In the genomic region with DNA sequence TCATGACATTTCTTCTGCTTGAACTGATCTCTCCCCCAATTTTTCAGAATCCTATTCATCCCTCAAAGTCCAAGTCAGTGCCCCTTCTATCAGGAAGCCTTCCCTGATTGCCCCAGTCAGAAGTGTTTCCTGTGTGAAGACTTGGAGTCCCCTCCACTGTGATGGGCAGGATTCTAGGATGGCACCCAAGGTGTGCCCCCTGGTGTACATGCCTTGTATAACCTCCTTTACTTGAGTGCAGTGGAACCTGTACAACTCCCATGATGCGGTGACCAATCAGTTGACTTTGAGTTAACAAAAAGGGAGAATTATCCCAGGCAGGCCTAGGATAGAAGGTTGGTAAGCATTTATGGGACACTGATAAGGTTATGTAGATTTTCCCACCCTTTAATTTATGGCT, we compare ENCODE assay signal across 15 cellular contexts. TPM values are rescaled to one million over a fixed set of nuclear protein-coding genes. Genes with fewer than 3 reads are reported as not detected.
DNase-seq lines count a peak whose midpoint lies in the region; ATAC-seq, FAIRE-seq and TF ChIP-seq lines count a peak whose summit lies in the region.
"Had no signal": no experiment of that assay in that cellular context is flagged by ENCODE, and none has a peak within 500 bp of the region (broad histone marks: within the 10 kb centered on the region; RNA-seq: fewer than 3 reads in every experiment).

No MANE protein-coding gene starts in this region.

- H3K9me3 Mint-ChIP-seq in activated CD8-positive, alpha-beta memory T cell treated with anti-CD3 and anti-CD28 coated beads, Interleukin-2, amount 10 ng/mL, durations not matched to agents 7 days and 5 days (ENCODE audit: low read depth): peaks cover 3% of the 10 kb centered on the region

- H2AFZ ChIP-seq in PC-9 (no peak overlapping the region), hepatocyte (no peak overlapping the region)

- H3K27me3 ChIP-seq in PC-9 (ENCODE audit: insufficient read depth, low read depth) (0 out of 2 replicates have a peak, but pooled peaks cover under 1% of the 10 kb centered on the region), hepatocyte (no peaks in the 10 kb centered on the region)
- H3K27me3 ChIP-seq: thyroid gland had no signal

- no peaks in the 10 kb centered on the region for H3K4me1 Mint-ChIP-seq in activated CD8-positive, alpha-beta memory T cell treated with anti-CD3 and anti-CD28 coated beads, Interleukin-2, amount 10 ng/mL, durations not matched to agents 7 days and 5 days
- H3K4me1 Mint-ChIP-seq: CD4-positive, CD25-positive, alpha-beta regulatory T cell had no signal

- DNase-seq in GM19239 (ENCODE audit: insufficient read length, low spot score) (peak; percentile 20), PC-9 (no peak), hepatocyte (ENCODE audit: low spot score) (no peak), DMS114 treated with DMSO at 0.1 percent for 48 hours (lab: John Stamatoyannopoulos, UW; ENCODE audit: unreplicated experiment) (no peak), D341Med (ENCODE audit: low spot score) (no peak)
- no peak for DNase-seq in activated CD8-positive, alpha-beta memory T cell treated with anti-CD3 and anti-CD28 coated beads, Interleukin-2, amount 10 ng/mL, durations not matched to agents 7 days and 5 days
- DNase-seq: effector CD8-positive, alpha-beta T cell; NCI-H2029; retina; thyroid gland had no signal

- H3F3A ChIP-seq in PC-9 (ENCODE audit: insufficient read depth, low read depth): no peaks in the 10 kb centered on the region

- no peaks in the 10 kb centered on the region for H3K36me3 Mint-ChIP-seq in activated CD8-positive, alpha-beta memory T cell treated with anti-CD3 and anti-CD28 coated beads, Interleukin-2, amount 10 ng/mL, durations not matched to agents 7 days and 5 days

- no peak overlapping the region for H3K4me3 Mint-ChIP-seq in activated CD8-positive, alpha-beta memory T cell treated with anti-CD3 and anti-CD28 coated beads, Interleukin-2, amount 10 ng/mL, durations not matched to agents 7 days and 5 days
- H3K4me3 Mint-ChIP-seq: CD4-positive, CD25-positive, alpha-beta regulatory T cell had no signal

- no peaks in the 10 kb centered on the region for H3K36me3 ChIP-seq in PC-9 (ENCODE audit: low read depth)
- H3K36me3 ChIP-seq in hepatocyte (replicated peaks; ENCODE audit: insufficient read depth, low read depth): no peaks in the 10 kb centered on the region
- H3K36me3 ChIP-seq: thyroid gland had no signal

- no peaks in the 10 kb centered on the region for H3K79me2 ChIP-seq in PC-9 (ENCODE audit: low read depth)
- H3K79me2 ChIP-seq in hepatocyte: no peaks in the 10 kb centered on the region

- TF ChIP-seq CTCF in C4-2B (conservative IDR thresholded peaks at IDR 0.05): peak; percentile 30
- TF ChIP-seq CTCF in PC-9 (conservative IDR thresholded peaks at IDR 0.05): 0 out of 2 replicates have a peak, but pooled peaks have one; percentile 14
- TF ChIP-seq CTCF in hepatocyte (IDR thresholded peaks at IDR 0.05; ENCODE audit: poor library complexity): peak; percentile 6

- POLR2A ChIA-PET in PC-9 (lab: Charles Lee; ENCODE audit: unreplicated experiment): no interaction called here

- H3K27ac Mint-ChIP-seq in activated CD8-positive, alpha-beta memory T cell treated with anti-CD3 and anti-CD28 coated beads, Interleukin-2, amount 10 ng/mL, durations not matched to agents 7 days and 5 days: no peak overlapping the region
- H3K27ac Mint-ChIP-seq: CD4-positive, CD25-positive, alpha-beta regulatory T cell had no signal

- no peak overlapping the region for H3K4me3 ChIP-seq in PC-9
- H3K4me3 ChIP-seq in hepatocyte: no peak overlapping the region
- H3K4me3 ChIP-seq: thyroid gland had no signal

- H4K20me1 ChIP-seq in PC-9 (ENCODE audit: insufficient read depth) (no peaks in the 10 kb centered on the region), hepatocyte (ENCODE audit: insufficient read depth, poor library complexity, severe bottlenecking) (no peaks in the 10 kb centered on the region)

- no peaks in the 10 kb centered on the region for H3K27me3 Mint-ChIP-seq in activated CD8-positive, alpha-beta memory T cell treated with anti-CD3 and anti-CD28 coated beads, Interleukin-2, amount 10 ng/mL, durations not matched to agents 7 days and 5 days
- H3K27me3 Mint-ChIP-seq: CD4-positive, CD25-positive, alpha-beta regulatory T cell had no signal

- H3K9me2 ChIP-seq in PC-9 (ENCODE audit: insufficient read depth) (no peaks in the 10 kb centered on the region), hepatocyte (replicated peaks; ENCODE audit: insufficient read depth) (no peaks in the 10 kb centered on the region)

- no peak for FAIRE-seq in GM19239 (lab: Jason Lieb, UNC)
- FAIRE-seq: HTR-8/SVneo had no signal

- H3K27ac ChIP-seq in C4-2B: no peak overlapping the region
- H3K27ac ChIP-seq in PC-9: no peak overlapping the region
- H3K27ac ChIP-seq in hepatocyte: no peak overlapping the region
- H3K27ac ChIP-seq: thyroid gland had no signal

- no peaks in the 10 kb centered on the region for H3K9me3 ChIP-seq in PC-9 (ENCODE audit: insufficient read depth, low read depth)
- no peaks in the 10 kb centered on the region for H3K9me3 ChIP-seq in hepatocyte (ENCODE audit: low read depth)
- H3K9me3 ChIP-seq: thyroid gland had no signal

- H3K4me2 ChIP-seq in PC-9 (no peak overlapping the region), hepatocyte (no peak overlapping the region)

- intact Hi-C loops in PC-9 (cut with micrococcal nuclease; ENCODE audit: unreplicated experiment): no loop called here

- WGBS in hepatocyte (ENCODE audit: low lambda C conversion rate, missing lambda C conversion rate): 91% methylated on average over 1 of the region's 1 CpG

- H3K4me1 ChIP-seq in PC-9 (replicated peaks; ENCODE audit: insufficient read depth) (no peaks in the 10 kb centered on the region), hepatocyte (ENCODE audit: insufficient read depth) (no peaks in the 10 kb centered on the region)
- H3K4me1 ChIP-seq: thyroid gland had no signal

- CTCF ChIA-PET in PC-9 (lab: Charles Lee): no interaction called here
- CTCF ChIA-PET in activated CD8-positive, alpha-beta memory T cell treated with anti-CD3 and anti-CD28 coated beads, Interleukin-2, amount 10 ng/mL, durations not matched to agents 7 days and 5 days (lab: Charles Lee): no interaction called here

- BruUV-seq in PC-9 (replicated peaks; lab: Mats Ljungman, UMichigan): no TSS peak

- ATAC-seq in activated CD8-positive, alpha-beta memory T cell treated with anti-CD3 and anti-CD28 coated beads, Interleukin-2, amount 10 ng/mL, durations not matched to agents 7 days and 5 days: no peak
- ATAC-seq in GM21447 (IDR thresholded peaks at IDR 0.05; ENCODE audit: unreplicated experiment): no peak

RNA-seq across cellular contexts. Expression of a gene that starts 23.4 kb away (rescaled TPM):
- total RNA-seq in PC-9 (2021) (not detected in 2 replicates), hepatocyte (0.03 TPM in 1 of 2 replicates, not detected in the other)
- not detected in 2 replicates for polyA plus RNA-seq in hepatocyte
- total RNA-seq in activated CD8-positive, alpha-beta memory T cell treated with anti-CD3 and anti-CD28 coated beads, Interleukin-2, amount 10 ng/mL, durations not matched to agents 7 days and 5 days: not detected
- total RNA-seq: CD4-positive, CD25-positive, alpha-beta regulatory T cell; mucosa of gallbladder; thyroid gland had no signal
- polyA plus RNA-seq: CD4-positive, CD25-positive, alpha-beta regulatory T cell had no signal
